ENCODE assay signal across 1 cellular context in the genomic region with DNA sequence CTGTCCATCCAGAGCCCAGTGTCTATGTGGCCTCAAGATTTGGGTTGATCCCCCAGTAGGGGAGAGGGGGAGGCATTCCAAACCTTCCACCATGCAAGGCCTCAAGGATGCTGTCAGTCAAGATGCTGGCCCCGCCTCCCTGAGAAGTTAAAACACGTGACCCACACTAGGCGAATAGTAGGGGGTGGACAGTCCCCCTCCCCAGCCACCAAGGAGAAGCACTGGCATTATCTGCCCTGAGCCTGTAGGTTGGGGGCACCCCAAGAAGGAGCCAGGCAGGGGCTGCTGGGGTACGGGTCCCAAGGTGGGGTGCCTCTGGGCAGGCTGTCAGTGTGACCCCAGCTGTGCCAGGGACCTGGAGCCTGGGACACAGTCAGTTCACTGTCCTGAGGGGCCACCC.
TF ChIP-seq lines count a peak whose summit lies in the region.

No MANE protein-coding gene starts in this region.

TF ChIP-seq in neural cell, 6 proteins besides CTCF, POLR2A, EP300 and RAD21 (continued from another document):
- TF ChIP-seq REST (IDR thresholded peaks at IDR 0.05; ENCODE audit: borderline replicate concordance) (no peak), SMC3 (conservative IDR thresholded peaks at IDR 0.05; ENCODE audit: poor library complexity) (no peak)
